ENCODE assay signal across 8 cellular contexts in genomic region chr19:14544977-14545715, GRCh38. TPM values are rescaled to one million over a fixed set of nuclear protein-coding genes. Genes with fewer than 3 reads are reported as not detected.
DNase-seq lines count a peak whose midpoint lies in the region; ATAC-seq, FAIRE-seq and TF ChIP-seq lines count a peak whose summit lies in the region.
"Had no signal": no experiment of that assay in that cellular context is flagged by ENCODE, and none has a peak within 500 bp of the region (broad histone marks: within the 10 kb centered on the region; RNA-seq: fewer than 3 reads in every experiment).

No MANE protein-coding gene starts in this region.

- H3K4me1 ChIP-seq in A549 (peaks cover 3% of the 10 kb centered on the region; the same call in 1 of the 3 replicates), right cardiac atrium (ENCODE audit: control insufficient read depth, insufficient read depth, low read length) (no peaks in the 10 kb centered on the region)

- H3K27ac ChIP-seq in A549 (no peak overlapping the region), right cardiac atrium (ENCODE audit: low read length) (no peak overlapping the region)

- WGBS in A549 (ENCODE audit: missing lambda C conversion rate): 90% methylated on average over 21 of the region's 21 CpGs
- WGBS in right cardiac atrium: 71% methylated on average over 21 of the region's 21 CpGs

- no peak for FAIRE-seq in A549 (lab: Jason Lieb, UNC)

- no peak overlapping the region for H3K4me2 ChIP-seq in A549

- DNase-seq in A549 (ENCODE audit: low read depth in 1 of 2, low spot score in 1 of 2) (no peak), NCI-H2227 (lab: John Stamatoyannopoulos, UW; ENCODE audit: unreplicated experiment) (peak; percentile 59), right cardiac atrium (peak; percentile 47 to 79 (median 72)), A172 (ENCODE audit: low spot score) (no peak)

- POLR2A ChIA-PET in A549 (lab: Yijun Ruan, JAX): no interaction called here

- H3K36me3 Mint-ChIP-seq in activated T-helper 17 cell treated with anti-CD3 and anti-CD28 coated beads, Interleukin-2, amount 50 U/mL, for 72 hours (ENCODE audit: low read depth): peaks cover 16% of the 10 kb centered on the region

- TF ChIP-seq EP300 in A549 (IDR thresholded peaks at IDR 0.05): no peak

- no peak overlapping the region for H3K27ac Mint-ChIP-seq in activated T-helper 17 cell treated with anti-CD3 and anti-CD28 coated beads, Interleukin-2, amount 50 U/mL, for 72 hours
- H3K27ac Mint-ChIP-seq: B cell had no signal

- H3K9me3 Mint-ChIP-seq in activated T-helper 17 cell treated with anti-CD3 and anti-CD28 coated beads, Interleukin-2, amount 50 U/mL, for 72 hours: no peaks in the 10 kb centered on the region

- no peak overlapping the region for H3K4me3 ChIP-seq in A549
- no peak overlapping the region for H3K4me3 ChIP-seq in right cardiac atrium (ENCODE audit: low read length)

- no peak for TF ChIP-seq RAD21 in A549 (conservative IDR thresholded peaks at IDR 0.05 in 1 of 2, IDR thresholded peaks at IDR 0.05 in 1 of 2)

- peaks cover 5% of the 10 kb centered on the region for H3K4me1 Mint-ChIP-seq in activated T-helper 17 cell treated with anti-CD3 and anti-CD28 coated beads, Interleukin-2, amount 50 U/mL, for 72 hours

- CTCF ChIA-PET in A549 (lab: Yijun Ruan, JAX): interaction anchor here (1.3 to 3.2 kb wide), 3 partner anchors 9 to 29 kb away, joined by 4 to 15 read pairs (median 5); no protein-coding TSS in a partner anchor

- H3K4me3 Mint-ChIP-seq in activated T-helper 17 cell treated with anti-CD3 and anti-CD28 coated beads, Interleukin-2, amount 50 U/mL, for 72 hours: no peak overlapping the region
- H3K4me3 Mint-ChIP-seq: B cell had no signal

- H3K27me3 ChIP-seq in right cardiac atrium (ENCODE audit: control insufficient read depth, insufficient read depth): no peaks in the 10 kb centered on the region

- H3K27me3 Mint-ChIP-seq in activated T-helper 17 cell treated with anti-CD3 and anti-CD28 coated beads, Interleukin-2, amount 50 U/mL, for 72 hours: no peaks in the 10 kb centered on the region
- H3K27me3 Mint-ChIP-seq: B cell had no signal

- H3K9me3 ChIP-seq in A549: no peaks in the 10 kb centered on the region
- no peaks in the 10 kb centered on the region for H3K9me3 ChIP-seq in right cardiac atrium (ENCODE audit: control insufficient read depth, low read length)

- intact Hi-C loops in right cardiac atrium (cut with DNase I): no loop called here

- no peak for ATAC-seq in A549
- ATAC-seq in right cardiac atrium: peak; percentile 42 to 50
- no peak for ATAC-seq in HG02588 (IDR thresholded peaks at IDR 0.05; ENCODE audit: unreplicated experiment)
- ATAC-seq in activated T-helper 17 cell treated with anti-CD3 and anti-CD28 coated beads, Interleukin-2, amount 50 U/mL, for 72 hours (replicated peaks): no peak

- TF ChIP-seq POLR2A in A549 (IDR thresholded peaks at IDR 0.05; ENCODE audit: low read length): no peak

- TF ChIP-seq CTCF in A549 (IDR thresholded peaks at IDR 0.05): no peak

TF ChIP-seq in A549, 52 proteins besides CTCF, POLR2A, EP300 and RAD21:
- TF ChIP-seq MAFK (IDR thresholded peaks at IDR 0.05; ENCODE audit: partially characterized antibody): peak; percentile 47
- no peak for TF ChIP-seq RARB (CRISPR knock-in tag; IDR thresholded peaks at IDR 0.05)
- no peak for TF ChIP-seq HEYL (CRISPR knock-in tag; IDR thresholded peaks at IDR 0.05)

RNA-seq across cellular contexts. Expression of gene TECR, which starts 15.8 kb away (rescaled TPM):
- polyA plus RNA-seq in A549 (2011; rRNA removed) (74.4 and 87.7 TPM in 2 replicates), A549 (2017; fragmentation: RNase III; extraction: RNeasy Plus Mini Kit Qiagen cat#74134 plus additional on column Dnase treatment) (118 to 149 TPM (median 139 TPM) in 3 replicates), right cardiac atrium (102 TPM)
- polyA plus RNA-seq in A549 (2012; cell fraction: cytosol; rRNA removed): 109 and 151 TPM in 2 replicates
- polyA plus RNA-seq in A549 (2012; cell fraction: nucleus; rRNA removed): 315 and 372 TPM in 2 replicates
- 239 and 266 TPM in 2 replicates for polyA minus RNA-seq in A549 (2011; rRNA and poly(A)+ RNA removed)
- total RNA-seq in right cardiac atrium: 100 to 1,000 TPM in 1 of 4 donors, 10 to 100 TPM in 3; 92.3 to 116 (median 96.8) TPM
- 100 to 1,000 TPM; 100 to 139 TPM for total RNA-seq in activated T-helper 17 cell treated with anti-CD3 and anti-CD28 coated beads, Interleukin-2, amount 50 U/mL, for 72 hours
- total RNA-seq in A172 (2014; rRNA removed; shearing (Covaris generic)): 69.6 and 81.8 TPM in 2 replicates

RNA-seq across cellular contexts. Expression of gene NDUFB7, which starts 26.7 kb away (rescaled TPM):
- polyA plus RNA-seq in A549 (2011; rRNA removed) (73.7 and 82.3 TPM in 2 replicates), A549 (2017; fragmentation: RNase III; extraction: RNeasy Plus Mini Kit Qiagen cat#74134 plus additional on column Dnase treatment) (158 to 164 TPM (median 161 TPM) in 3 replicates), right cardiac atrium (1,159 TPM)
- polyA plus RNA-seq in A549 (2012; cell fraction: cytosol; rRNA removed): 444 and 555 TPM in 2 replicates
- 310 and 479 TPM in 2 replicates for polyA plus RNA-seq in A549 (2012; cell fraction: nucleus; rRNA removed)
- polyA minus RNA-seq in A549 (2011; rRNA and poly(A)+ RNA removed): 11.0 and 11.1 TPM in 2 replicates
- total RNA-seq in right cardiac atrium: 100 to 1,000 TPM; 352 to 481 (median 400) TPM
- 100 to 1,000 TPM in 1 of 2 donors, 10 to 100 TPM in 1; 79.7 to 132 TPM for total RNA-seq in activated T-helper 17 cell treated with anti-CD3 and anti-CD28 coated beads, Interleukin-2, amount 50 U/mL, for 72 hours
- 340 and 446 TPM in 2 replicates for total RNA-seq in A172 (2014; rRNA removed; shearing (Covaris generic))

RNA-seq across cellular contexts. Expression of gene DNAJB1, which starts 26.9 kb away (rescaled TPM):
- 124 and 126 TPM in 2 replicates for polyA plus RNA-seq in A549 (2011; rRNA removed)
- polyA plus RNA-seq in A549 (2012; cell fraction: cytosol; rRNA removed): 119 and 126 TPM in 2 replicates
- polyA plus RNA-seq in A549 (2012; cell fraction: nucleus; rRNA removed): 90.3 and 104 TPM in 2 replicates
- polyA plus RNA-seq in A549 (2017; fragmentation: RNase III; extraction: RNeasy Plus Mini Kit Qiagen cat#74134 plus additional on column Dnase treatment): 110 to 128 TPM (median 116 TPM) in 3 replicates
- 85.5 and 90.5 TPM in 2 replicates for polyA minus RNA-seq in A549 (2011; rRNA and poly(A)+ RNA removed)
- total RNA-seq in right cardiac atrium: 10 to 100 TPM; 46.7 to 69.5 (median 61.4) TPM
- polyA plus RNA-seq in right cardiac atrium: 50.6 TPM
- 100 to 1,000 TPM in 1 of 2 donors, 10 to 100 TPM in 1; 79.4 to 140 TPM for total RNA-seq in activated T-helper 17 cell treated with anti-CD3 and anti-CD28 coated beads, Interleukin-2, amount 50 U/mL, for 72 hours
- 216 and 229 TPM in 2 replicates for total RNA-seq in A172 (2014; rRNA removed; shearing (Covaris generic))

RNA-seq across cellular contexts. Expression of gene CLEC17A, which starts 37.7 kb away (rescaled TPM):
- not detected in 2 replicates for polyA plus RNA-seq in A549 (2011; rRNA removed)
- polyA plus RNA-seq in A549 (2012; cell fraction: cytosol; rRNA removed): not detected in 2 replicates
- polyA plus RNA-seq in A549 (2012; cell fraction: nucleus; rRNA removed): not detected in 2 replicates
- polyA plus RNA-seq in A549 (2017; fragmentation: RNase III; extraction: RNeasy Plus Mini Kit Qiagen cat#74134 plus additional on column Dnase treatment): not detected in 3 replicates
- polyA minus RNA-seq in A549 (2011; rRNA and poly(A)+ RNA removed): not detected in 2 replicates
- total RNA-seq in right cardiac atrium: not detected
- not detected for polyA plus RNA-seq in right cardiac atrium
- 1 to 10 TPM in 1 of 2 donors, under 1 TPM in 1; 0.78 to 2.0 TPM for total RNA-seq in activated T-helper 17 cell treated with anti-CD3 and anti-CD28 coated beads, Interleukin-2, amount 50 U/mL, for 72 hours
- not detected in 2 replicates for total RNA-seq in A172 (2014; rRNA removed; shearing (Covaris generic))
- total RNA-seq: T-helper 2 cell treated with Interferon-gamma antibody and Interleukin-4, amounts not matched to agents 100 ng/mL and 5 ng/mL, for 36 hours had no signal

RNA-seq across cellular contexts. Expression of gene GIPC1, which starts 49.2 kb away (rescaled TPM):
- polyA plus RNA-seq in A549 (2011; rRNA removed) (41.4 and 52.9 TPM in 2 replicates), A549 (2017; fragmentation: RNase III; extraction: RNeasy Plus Mini Kit Qiagen cat#74134 plus additional on column Dnase treatment) (81.4 to 88.6 TPM (median 86.4 TPM) in 3 replicates), right cardiac atrium (52.6 TPM)
- 99.5 and 148 TPM in 2 replicates for polyA plus RNA-seq in A549 (2012; cell fraction: cytosol; rRNA removed)
- 116 and 149 TPM in 2 replicates for polyA plus RNA-seq in A549 (2012; cell fraction: nucleus; rRNA removed)
- polyA minus RNA-seq in A549 (2011; rRNA and poly(A)+ RNA removed): 27.3 and 33.1 TPM in 2 replicates
- 10 to 100 TPM; 47.0 to 57.3 (median 49.3) TPM for total RNA-seq in right cardiac atrium
- 10 to 100 TPM; 23.4 to 44.9 TPM for total RNA-seq in activated T-helper 17 cell treated with anti-CD3 and anti-CD28 coated beads, Interleukin-2, amount 50 U/mL, for 72 hours
- 302 and 408 TPM in 2 replicates for total RNA-seq in A172 (2014; rRNA removed; shearing (Covaris generic))

Comparison
In these comparisons a context has a peak if more than half of its experiments do, and no peak if none do; other contexts are left out.
1. ATAC-seq: peak in right cardiac atrium (2 of 2); none in A549 (0 of 2), HG02588 (single experiment) and activated T-helper 17 cell treated with anti-CD3 and anti-CD28 coated beads, Interleukin-2, amount 50 U/mL, for 72 hours (single experiment).
2. DNase-seq: peak in NCI-H2227 (single experiment) and right cardiac atrium (3 of 3); none in A549 (0 of 2) and A172 (single experiment).